8 cellular contexts compared by ENCODE assay signal in the genomic region with DNA sequence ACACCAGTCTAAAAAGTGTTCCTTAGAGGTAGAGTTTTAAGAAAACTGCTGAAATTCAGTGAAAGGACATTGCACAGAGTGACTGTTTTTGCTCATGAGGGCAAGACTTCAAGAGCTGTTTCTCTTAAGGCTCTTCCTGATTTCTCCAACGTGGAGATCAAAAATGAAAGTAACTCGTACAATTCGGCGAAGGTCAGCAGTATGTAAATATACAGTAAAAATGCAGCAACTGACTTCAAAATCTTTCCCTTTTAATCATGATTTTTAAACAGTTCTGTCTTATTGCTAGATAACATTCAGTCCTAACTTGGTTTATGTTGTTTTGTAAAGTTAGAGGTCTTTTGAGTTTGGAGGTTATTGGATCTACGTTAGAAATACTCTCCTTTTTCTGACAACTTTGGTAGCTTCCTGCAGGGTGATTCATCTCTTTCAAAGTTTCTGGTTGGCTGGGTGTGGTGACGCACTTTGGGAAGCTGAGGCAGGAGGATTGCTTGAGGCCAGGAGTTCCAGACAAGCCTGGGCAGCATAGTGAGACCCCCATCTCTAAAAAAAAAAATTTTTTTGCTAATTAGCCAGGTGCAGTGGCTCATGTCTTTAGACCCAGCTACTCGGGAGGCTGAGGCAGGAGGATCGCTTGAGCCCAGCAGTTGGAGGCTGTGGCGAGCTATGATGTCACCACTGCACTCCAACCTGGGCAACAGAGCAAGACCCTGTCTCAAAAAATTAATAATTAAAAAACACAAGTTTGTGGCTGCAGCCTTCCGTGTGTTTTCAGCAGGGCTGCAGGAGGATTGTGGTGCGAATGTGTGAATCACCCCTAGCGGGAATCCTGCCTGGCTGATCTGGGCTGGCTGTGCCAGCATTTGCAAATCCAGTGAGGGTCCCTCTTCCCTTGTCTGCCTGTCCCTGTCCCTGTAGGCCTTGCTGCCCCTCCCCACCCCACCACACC. TPM values are rescaled to one million over a fixed set of nuclear protein-coding genes. Genes with fewer than 3 reads are reported as not detected.
A peak's percentile ranks its signal among the peaks of the same experiment; 100 is the strongest.
DNase-seq lines count a peak whose midpoint lies in the region; ATAC-seq and TF ChIP-seq lines count a peak whose summit lies in the region.

No MANE protein-coding gene starts in this region.

- peaks cover 0 to 2% (median 0%) of the 10 kb centered on the region in 8 donors for H3K9me3 Mint-ChIP-seq in CD4-positive, alpha-beta memory T cell
- H3K9me3 Mint-ChIP-seq in activated T-cell treated with anti-CD3 and anti-CD28 coated beads, Interleukin-2, amount 50 U/mL, for 4 hours = no peaks in the 10 kb centered on the region

- H3K36me3 Mint-ChIP-seq in CD4-positive, alpha-beta memory T cell = peaks cover 12 to 32% of the 10 kb centered on the region in 2 donors
- H3K36me3 Mint-ChIP-seq in activated T-cell treated with anti-CD3 and anti-CD28 coated beads, Interleukin-2, amount 50 U/mL, for 4 hours (ENCODE audit: insufficient read depth) = peaks cover 25% of the 10 kb centered on the region

- CTCF ChIA-PET in CD4-positive, alpha-beta memory T cell (lab: Charles Lee; ENCODE audit: partially characterized antibody) = interaction anchor here (0.9 to 3.5 kb wide), 6 partner anchors 8 to 228 kb away, joined by 3 to 25 read pairs (median 4); no protein-coding TSS in a partner anchor

- peaks cover 63% of the 10 kb centered on the region for H3K4me1 ChIP-seq in CD4-positive, alpha-beta memory T cell (ENCODE audit: insufficient read depth, low read length)
- H3K4me1 ChIP-seq in HUES64 (ENCODE audit: insufficient read depth, low read length) (peaks cover 19% of the 10 kb centered on the region; the same call in 1 of the 2 replicates), gastroesophageal sphincter (peaks cover 5 to 75% (median 37%) of the 10 kb centered on the region in 3 donors), skeletal muscle satellite cell (ENCODE audit: control insufficient read depth, insufficient read depth, low read length) (peaks cover 22% of the 10 kb centered on the region)

- H3K4me1 Mint-ChIP-seq in CD4-positive, alpha-beta memory T cell = peaks cover 36 to 71% (median 54%) of the 10 kb centered on the region in 4 donors
- H3K4me1 Mint-ChIP-seq in activated T-cell treated with anti-CD3 and anti-CD28 coated beads, Interleukin-2, amount 50 U/mL, for 4 hours (ENCODE audit: low read depth) = peaks cover 69% of the 10 kb centered on the region

- 92% methylated on average over 12 of the region's 12 CpGs for WGBS in HUES64
- WGBS in gastroesophageal sphincter (ENCODE audit: low coverage in 1 of 2), 2 donors = 39 to 45% methylated on average over 10 of the region's 12 CpGs

- H3K9ac ChIP-seq in HUES64 (ENCODE audit: low read depth, low read length) (peak overlapping the region; percentile 52; the same call in 1 of the 2 replicates), skeletal muscle satellite cell (ENCODE audit: low read depth, low read length) (peak overlapping the region; percentile 88)

- no peak for TF ChIP-seq EP300 in gastroesophageal sphincter (IDR thresholded peaks at IDR 0.05)

- H3K9me3 ChIP-seq in CD4-positive, alpha-beta memory T cell (ENCODE audit: control insufficient read depth in 1 of 2, low read length in 2 of 2) = no peaks in the 10 kb centered on the region
- no peaks in the 10 kb centered on the region for H3K9me3 ChIP-seq in HUES64 (ENCODE audit: insufficient read depth, low read depth, low read length)
- no peaks in the 10 kb centered on the region for H3K9me3 ChIP-seq in gastroesophageal sphincter
- no peaks in the 10 kb centered on the region for H3K9me3 ChIP-seq in skeletal muscle satellite cell (replicated peaks; ENCODE audit: low read length)

- peak overlapping the region; percentile 80 to 91 (median 87) for H3K4me3 Mint-ChIP-seq in CD4-positive, alpha-beta memory T cell
- H3K4me3 Mint-ChIP-seq in activated T-cell treated with anti-CD3 and anti-CD28 coated beads, Interleukin-2, amount 50 U/mL, for 4 hours = peak overlapping the region; percentile 81

- no peaks in the 10 kb centered on the region for H3K27me3 Mint-ChIP-seq in CD4-positive, alpha-beta memory T cell
- no peaks in the 10 kb centered on the region for H3K27me3 Mint-ChIP-seq in activated T-cell treated with anti-CD3 and anti-CD28 coated beads, Interleukin-2, amount 50 U/mL, for 4 hours (ENCODE audit: low read depth)

- peak overlapping the region; percentile 86 to 99 (median 95) for H3K27ac Mint-ChIP-seq in CD4-positive, alpha-beta memory T cell

- peak overlapping the region; percentile 77 for H3K4me2 ChIP-seq in skeletal muscle satellite cell (ENCODE audit: low read length)

- H3K4me3 ChIP-seq in CD4-positive, alpha-beta memory T cell (ENCODE audit: low read length in 2 of 2) = peak overlapping the region; percentile 30 to 46
- H3K4me3 ChIP-seq in HUES64 (ENCODE audit: low read length) (no peak overlapping the region), gastroesophageal sphincter (peak overlapping the region; percentile 17 to 42), skeletal muscle satellite cell (ENCODE audit: low read length) (peak overlapping the region; percentile 43)

- POLR2A ChIA-PET in CD4-positive, alpha-beta memory T cell (lab: Charles Lee; ENCODE audit: partially characterized antibody) = interaction anchor here (1.4 to 7.0 kb wide), 7 partner anchors 8 to 104 kb away, joined by 3 to 69 read pairs (median 6); partner anchors contain the start of genes AP5Z1 and FOXK1

- intact Hi-C loops in CD4-positive, alpha-beta memory T cell (cut with micrococcal nuclease) = loop anchor here (1.0 to 2.0 kb wide), 3 partner anchors 8 to 105 kb away; partner anchors contain the start of gene AP5Z1

- peaks cover 23% of the 10 kb centered on the region for H3K36me3 ChIP-seq in CD4-positive, alpha-beta memory T cell (ENCODE audit: insufficient read depth, low read length)
- H3K36me3 ChIP-seq in HUES64 (ENCODE audit: insufficient read depth, low read length) (0 out of 2 replicates have a peak, but pooled peaks cover 7% of the 10 kb centered on the region), gastroesophageal sphincter (peaks cover 0 to 26% of the 10 kb centered on the region in 2 donors), skeletal muscle satellite cell (ENCODE audit: insufficient read depth, low read length) (peaks cover 43% of the 10 kb centered on the region)

- ATAC-seq in activated T-cell treated with anti-CD3 and anti-CD28 coated beads, Interleukin-2, amount 50 U/mL, for 4 hours = no peak
- ATAC-seq in gastroesophageal sphincter (no peak), HG02973 (IDR thresholded peaks at IDR 0.05; ENCODE audit: unreplicated experiment) (no peak), HG03095 (IDR thresholded peaks at IDR 0.05; ENCODE audit: unreplicated experiment) (no peak)

- H3K27me3 ChIP-seq in CD4-positive, alpha-beta memory T cell (ENCODE audit: insufficient read depth, low read length) = no peaks in the 10 kb centered on the region
- H3K27me3 ChIP-seq in HUES64 (ENCODE audit: insufficient read depth, low read length) = peaks cover 45% of the 10 kb centered on the region
- H3K27me3 ChIP-seq in gastroesophageal sphincter = no peaks in the 10 kb centered on the region
- no peaks in the 10 kb centered on the region for H3K27me3 ChIP-seq in skeletal muscle satellite cell (ENCODE audit: control insufficient read depth, insufficient read depth, low read length)

- H3K27ac ChIP-seq in CD4-positive, alpha-beta memory T cell (ENCODE audit: low read depth, low read length) = peak overlapping the region; percentile 63
- H3K27ac ChIP-seq in HUES64 (ENCODE audit: low read depth, low read length) = no peak overlapping the region; the same call in 1 of the 2 replicates
- peak overlapping the region; percentile 89 to 93 (median 92) for H3K27ac ChIP-seq in gastroesophageal sphincter

- no peak for TF ChIP-seq POLR2A in gastroesophageal sphincter (IDR thresholded peaks at IDR 0.05)

- DNase-seq in CD4-positive, alpha-beta memory T cell = peak; percentile 16 to 60 (median 28)
- DNase-seq in activated T-cell treated with anti-CD3 and anti-CD28 coated beads, Interleukin-2, amount 50 U/mL, for 4 hours = no peak
- no peak for DNase-seq in DMS79 treated with DMSO at 0.1 percent for 48 hours (lab: John Stamatoyannopoulos, UW)

- TF ChIP-seq CTCF in gastroesophageal sphincter (IDR thresholded peaks at IDR 0.05) = no peak

RNA-seq across cellular contexts. Expression of gene AP5Z1, which starts 29.2 kb away (rescaled TPM):
- total RNA-seq in CD4-positive, alpha-beta memory T cell = 100 to 1,000 TPM; 100 to 103 TPM
- polyA plus RNA-seq in CD4-positive, alpha-beta memory T cell = 10 to 100 TPM; 29.1 to 40.6 TPM
- 16.0 TPM for polyA plus RNA-seq in HUES64 (2013, experiment 1 of 2)
- 10.6 TPM for polyA plus RNA-seq in HUES64 (2013, experiment 2 of 2)
- 10 to 100 TPM; 81.1 to 92.3 (median 84.4) TPM for total RNA-seq in activated T-cell treated with anti-CD3 and anti-CD28 coated beads, Interleukin-2, amount 50 U/mL, for 4 hours
- total RNA-seq in gastroesophageal sphincter = 10 to 100 TPM; 13.0 to 33.9 (median 26.8) TPM
- total RNA-seq in skeletal muscle satellite cell (2012; rRNA removed) = 34.7 and 42.6 TPM in 2 replicates

Comparison
In these comparisons a context has a peak if more than half of its experiments do, and no peak if none do; other contexts are left out.
1. DNase-seq: peak in CD4-positive, alpha-beta memory T cell (5 of 5); none in activated T-cell treated with anti-CD3 and anti-CD28 coated beads, Interleukin-2, amount 50 U/mL, for 4 hours (single experiment) and DMS79 treated with DMSO at 0.1 percent for 48 hours (single experiment).